In genomic region chr1:59062743-59063142, GRCh38 we compare ENCODE assay signal across 9 cellular contexts.
DNase-seq lines count a peak whose midpoint lies in the region; ATAC-seq, FAIRE-seq and TF ChIP-seq lines count a peak whose summit lies in the region.
"Had no signal": no experiment of that assay in that cellular context is flagged by ENCODE, and none has a peak within 500 bp of the region (broad histone marks: within the 10 kb centered on the region; RNA-seq: fewer than 3 reads in every experiment).

No MANE protein-coding gene starts in this region.

- peaks cover 13% of the 10 kb centered on the region for H3K9me3 ChIP-seq in mesenchymal stem cell (ENCODE audit: control insufficient read depth, low read length)
- no peaks in the 10 kb centered on the region for H3K9me3 ChIP-seq in aorta (ENCODE audit: control insufficient read depth, low read length)
- H3K9me3 ChIP-seq in kidney (ENCODE audit: control insufficient read depth in 1 of 2, low read length in 2 of 2): no peaks in the 10 kb centered on the region

- no peak overlapping the region for H2BK120ac ChIP-seq in mesenchymal stem cell (ENCODE audit: low read depth, low read length)

- WGBS in mesenchymal stem cell: 12% methylated on average over 3 of the region's 5 CpGs
- 26 to 27% methylated on average over 5 of the region's 5 CpGs for WGBS in aorta, 2 donors

- peaks cover 11% of the 10 kb centered on the region for H3K4me1 ChIP-seq in mesenchymal stem cell (ENCODE audit: control insufficient read depth, insufficient read depth, low read depth, low read length)
- H3K4me1 ChIP-seq in aorta (ENCODE audit: control insufficient read depth in 1 of 2, insufficient read depth in 2 of 2, low read length in 2 of 2): peaks cover 0 to 1% of the 10 kb centered on the region in 2 donors
- H3K4me1 ChIP-seq in kidney (ENCODE audit: control insufficient read depth in 1 of 2, insufficient read depth in 1 of 2, low read depth in 1 of 2, low read length in 2 of 2): peaks cover 0 to under 1% of the 10 kb centered on the region in 2 donors

- DNase-seq in stimulated activated naive CD8-positive, alpha-beta T cell treated with anti-CD3 and anti-CD28 coated beads, Interleukin-15, amount 100 ng/mL, for 72 hours: no peak
- DNase-seq in dermis blood vessel endothelial cell (peak; percentile 79), mesenchymal stem cell (peak; percentile 51), aorta (peak in 1 of 2 donors; percentile 67), kidney (no peak)
- DNase-seq: stimulated activated CD4-positive, alpha-beta T cell treated with anti-CD3 and anti-CD28 coated beads, Interleukin-2, amount 100 ng/mL, for 24 hours had no signal

- no peak overlapping the region for H2AK5ac ChIP-seq in mesenchymal stem cell (ENCODE audit: low read length, severe bottlenecking)

- no peak overlapping the region for H2AFZ ChIP-seq in mesenchymal stem cell (ENCODE audit: low read depth, low read length)

- H3K36me3 Mint-ChIP-seq in stimulated activated naive CD8-positive, alpha-beta T cell treated with anti-CD3 and anti-CD28 coated beads, Interleukin-15, Interleukin-2, amounts not matched to agents 100 ng/mL and 50 ng/mL, for 24 hours (ENCODE audit: low read depth): no peaks in the 10 kb centered on the region

- H3K27me3 Mint-ChIP-seq in stimulated activated naive CD8-positive, alpha-beta T cell treated with anti-CD3 and anti-CD28 coated beads, Interleukin-15, Interleukin-2, amounts not matched to agents 100 ng/mL and 50 ng/mL, for 24 hours: no peaks in the 10 kb centered on the region
- H3K27me3 Mint-ChIP-seq in stimulated activated naive CD8-positive, alpha-beta T cell treated with anti-CD3 and anti-CD28 coated beads, Interleukin-15, amount 100 ng/mL, for 72 hours: no peaks in the 10 kb centered on the region

- no peaks in the 10 kb centered on the region for H3K79me1 ChIP-seq in mesenchymal stem cell (replicated peaks; ENCODE audit: low read length, poor library complexity, severe bottlenecking)

- no peak for FAIRE-seq in kidney (lab: Jason Lieb, UNC)

- H4K91ac ChIP-seq in mesenchymal stem cell (ENCODE audit: low read length): no peak overlapping the region

- peaks cover 5% of the 10 kb centered on the region for H3K9me3 Mint-ChIP-seq in stimulated activated naive CD8-positive, alpha-beta T cell treated with anti-CD3 and anti-CD28 coated beads, Interleukin-15, Interleukin-2, amounts not matched to agents 100 ng/mL and 50 ng/mL, for 24 hours
- peaks cover 7 to 8% of the 10 kb centered on the region in 2 donors for H3K9me3 Mint-ChIP-seq in stimulated activated naive CD8-positive, alpha-beta T cell treated with anti-CD3 and anti-CD28 coated beads, Interleukin-15, amount 100 ng/mL, for 72 hours

- H4K8ac ChIP-seq in mesenchymal stem cell (ENCODE audit: low read length): no peak overlapping the region

- no peaks in the 10 kb centered on the region for H3K36me3 ChIP-seq in mesenchymal stem cell (ENCODE audit: control insufficient read depth in 1 of 2, insufficient read depth in 2 of 2, low read depth in 1 of 2, low read length in 2 of 2)
- H3K36me3 ChIP-seq in aorta (ENCODE audit: control insufficient read depth in 1 of 2, insufficient read depth in 2 of 2, low read length in 1 of 2): no peaks in the 10 kb centered on the region
- no peaks in the 10 kb centered on the region for H3K36me3 ChIP-seq in kidney (ENCODE audit: control insufficient read depth in 1 of 2, insufficient read depth in 2 of 2, low read length in 2 of 2)

- peak overlapping the region; percentile 97 for H3K9ac ChIP-seq in mesenchymal stem cell (ENCODE audit: low read length)
- no peak overlapping the region for H3K9ac ChIP-seq in kidney (ENCODE audit: low read length in 2 of 2)

- no peak for TF ChIP-seq CTCF in kidney (IDR thresholded peaks at IDR 0.05; ENCODE audit: borderline replicate concordance, extremely low read depth, insufficient read depth)

- no peak overlapping the region for H3K4me3 Mint-ChIP-seq in stimulated activated naive CD8-positive, alpha-beta T cell treated with anti-CD3 and anti-CD28 coated beads, Interleukin-15, Interleukin-2, amounts not matched to agents 100 ng/mL and 50 ng/mL, for 24 hours
- H3K4me3 Mint-ChIP-seq in stimulated activated naive CD8-positive, alpha-beta T cell treated with anti-CD3 and anti-CD28 coated beads, Interleukin-15, amount 100 ng/mL, for 72 hours: peak overlapping the region in 1 of 2 donors; percentile 32

- peak overlapping the region in 1 of 2 experiments; percentile 40 for H2BK12ac ChIP-seq in mesenchymal stem cell (ENCODE audit: low read length in 2 of 2)

- no peak overlapping the region for H2BK15ac ChIP-seq in mesenchymal stem cell (ENCODE audit: low read depth, poor library complexity, severe bottlenecking)

- intact Hi-C loops in aorta (cut with DNase I) (loop anchor here in 1 of 2 donors (5.0 kb wide), 1 partner anchor 160 kb away; no protein-coding TSS in a partner anchor), kidney (cut with DNase I) (no loop called here)

- no peak overlapping the region for H3K4me2 ChIP-seq in mesenchymal stem cell (ENCODE audit: low read length, poor library complexity, severe bottlenecking)

- H2BK5ac ChIP-seq in mesenchymal stem cell (ENCODE audit: low read depth, low read length, poor library complexity, severe bottlenecking): no peak overlapping the region

- H3K4me1 Mint-ChIP-seq in stimulated activated naive CD8-positive, alpha-beta T cell treated with anti-CD3 and anti-CD28 coated beads, Interleukin-15, Interleukin-2, amounts not matched to agents 100 ng/mL and 50 ng/mL, for 24 hours (ENCODE audit: low read depth): peaks cover 39% of the 10 kb centered on the region
- H3K4me1 Mint-ChIP-seq in stimulated activated naive CD8-positive, alpha-beta T cell treated with anti-CD3 and anti-CD28 coated beads, Interleukin-15, amount 100 ng/mL, for 72 hours: peaks cover 31% of the 10 kb centered on the region

- H3K14ac ChIP-seq in mesenchymal stem cell (ENCODE audit: low read length in 2 of 2): no peak overlapping the region

- H3K27ac ChIP-seq in mesenchymal stem cell (ENCODE audit: low read length, poor library complexity, severe bottlenecking) (no peak overlapping the region), aorta (ENCODE audit: low read depth in 1 of 2, low read length in 2 of 2) (peak overlapping the region in 1 of 2 donors; percentile 20), kidney (ENCODE audit: low read depth in 2 of 2, low read length in 2 of 2) (no peak overlapping the region)

- H3K23ac ChIP-seq in mesenchymal stem cell (ENCODE audit: low read length in 2 of 2): no peak overlapping the region

- peak overlapping the region in 1 of 2 experiments; percentile 6 for H3K18ac ChIP-seq in mesenchymal stem cell (ENCODE audit: low read depth in 1 of 2, low read length in 2 of 2)

- H3K27me3 ChIP-seq in mesenchymal stem cell (ENCODE audit: control insufficient read depth in 1 of 2, insufficient read depth in 1 of 2, low read length in 2 of 2) (no peaks in the 10 kb centered on the region), aorta (ENCODE audit: control insufficient read depth in 1 of 2, insufficient read depth in 2 of 2, low read length in 1 of 2) (no peaks in the 10 kb centered on the region)

- H3K27ac Mint-ChIP-seq in stimulated activated naive CD8-positive, alpha-beta T cell treated with anti-CD3 and anti-CD28 coated beads, Interleukin-15, Interleukin-2, amounts not matched to agents 100 ng/mL and 50 ng/mL, for 24 hours: peak overlapping the region; percentile 34
- no peak overlapping the region for H3K27ac Mint-ChIP-seq in stimulated activated naive CD8-positive, alpha-beta T cell treated with anti-CD3 and anti-CD28 coated beads, Interleukin-15, amount 100 ng/mL, for 72 hours

- H3K4me3 ChIP-seq in mesenchymal stem cell (ENCODE audit: insufficient read depth in 1 of 2, low read depth in 1 of 2, low read length in 2 of 2) (peak overlapping the region in 1 of 2 experiments; percentile 76), aorta (ENCODE audit: low read length in 2 of 2) (no peak overlapping the region), kidney (ENCODE audit: low read length in 2 of 2) (no peak overlapping the region)

- no peak for ATAC-seq in stimulated activated naive CD8-positive, alpha-beta T cell treated with anti-CD3 and anti-CD28 coated beads, Interleukin-15, amount 100 ng/mL, for 72 hours
- ATAC-seq in aorta (ENCODE audit: low FRiP score): peak; percentile 64
- no peak for ATAC-seq in GM21367 (IDR thresholded peaks at IDR 0.05; ENCODE audit: unreplicated experiment)
- ATAC-seq in HG03039 (IDR thresholded peaks at IDR 0.05; ENCODE audit: unreplicated experiment): no peak

- H3K4ac ChIP-seq in mesenchymal stem cell (ENCODE audit: low read depth in 1 of 2, low read length in 2 of 2): no peak overlapping the region

Comparison
In these comparisons a context has a peak if more than half of its experiments do, and no peak if none do; other contexts are left out.
1. DNase-seq: peak in dermis blood vessel endothelial cell (single experiment) and mesenchymal stem cell (single experiment); none in stimulated activated naive CD8-positive, alpha-beta T cell treated with anti-CD3 and anti-CD28 coated beads, Interleukin-15, amount 100 ng/mL, for 72 hours (0 of 2) and kidney (single experiment).